ENCODE assay signal across 2 cellular contexts in the genomic region with DNA sequence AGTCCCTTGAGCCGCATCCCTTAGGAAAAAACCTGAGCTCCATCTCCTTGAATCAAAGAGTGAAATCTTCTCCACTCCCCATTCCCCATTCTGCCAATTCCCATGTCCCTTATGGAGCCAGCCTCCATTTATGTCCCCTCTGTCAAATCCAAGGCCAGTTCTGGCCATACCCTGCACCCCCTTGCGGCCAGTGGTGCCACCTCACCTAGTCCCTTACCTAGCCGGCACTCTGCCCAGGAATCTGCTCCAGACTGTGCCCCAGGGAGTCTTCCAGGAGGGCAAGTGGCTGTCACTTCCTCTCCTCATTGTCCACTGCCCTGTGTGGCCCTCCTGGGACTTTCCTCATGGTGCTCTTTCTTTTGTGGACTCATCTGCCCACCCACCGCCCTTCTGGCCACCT.
TF ChIP-seq lines count a peak whose summit lies in the region.

No MANE protein-coding gene starts in this region.

TF ChIP-seq in SK-N-SH treated with all-trans-retinoic acid at 6 μM for 48 hours, 23 proteins besides CTCF, POLR2A, EP300 and RAD21 (continued from another document):
- no peak for TF ChIP-seq BACH2 (CRISPR knock-in tag; IDR thresholded peaks at IDR 0.05; ENCODE audit: borderline replicate concordance)
- TF ChIP-seq CSDC2 (CRISPR knock-in tag; IDR thresholded peaks at IDR 0.05) = no peak
- no peak for TF ChIP-seq GLIS3 (CRISPR knock-in tag; IDR thresholded peaks at IDR 0.05)
- TF ChIP-seq ZFP30 (CRISPR knock-in tag; IDR thresholded peaks at IDR 0.05) = no peak
- TF ChIP-seq ZNF8 (CRISPR knock-in tag; IDR thresholded peaks at IDR 0.05) = no peak
- TF ChIP-seq OSR1 (CRISPR knock-in tag; IDR thresholded peaks at IDR 0.05) = no peak
- TF ChIP-seq ZNF70 (CRISPR knock-in tag; IDR thresholded peaks at IDR 0.05) = no peak
- TF ChIP-seq, protein P1, sequence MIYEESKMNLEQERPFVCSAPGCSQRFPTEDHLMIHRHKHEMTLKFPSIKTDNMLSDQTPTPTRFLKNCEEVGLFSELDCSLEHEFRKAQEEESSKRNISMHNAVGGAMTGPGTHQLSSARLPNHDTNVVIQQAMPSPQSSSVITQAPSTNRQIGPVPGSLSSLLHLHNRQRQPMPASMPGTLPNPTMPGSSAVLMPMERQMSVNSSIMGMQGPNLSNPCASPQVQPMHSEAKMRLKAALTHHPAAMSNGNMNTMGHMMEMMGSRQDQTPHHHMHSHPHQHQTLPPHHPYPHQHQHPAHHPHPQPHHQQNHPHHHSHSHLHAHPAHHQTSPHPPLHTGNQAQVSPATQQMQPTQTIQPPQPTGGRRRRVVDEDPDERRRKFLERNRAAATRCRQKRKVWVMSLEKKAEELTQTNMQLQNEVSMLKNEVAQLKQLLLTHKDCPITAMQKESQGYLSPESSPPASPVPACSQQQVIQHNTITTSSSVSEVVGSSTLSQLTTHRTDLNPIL (CRISPR knock-in tag; IDR thresholded peaks at IDR 0.05; ENCODE audit: low read depth) = no peak
- no peak for TF ChIP-seq RARB (CRISPR knock-in tag; IDR thresholded peaks at IDR 0.05)
- no peak for TF ChIP-seq SNAI2 (CRISPR knock-in tag; IDR thresholded peaks at IDR 0.05)
- TF ChIP-seq ESRRG (CRISPR knock-in tag; IDR thresholded peaks at IDR 0.05) = no peak
- TF ChIP-seq, protein P2, sequence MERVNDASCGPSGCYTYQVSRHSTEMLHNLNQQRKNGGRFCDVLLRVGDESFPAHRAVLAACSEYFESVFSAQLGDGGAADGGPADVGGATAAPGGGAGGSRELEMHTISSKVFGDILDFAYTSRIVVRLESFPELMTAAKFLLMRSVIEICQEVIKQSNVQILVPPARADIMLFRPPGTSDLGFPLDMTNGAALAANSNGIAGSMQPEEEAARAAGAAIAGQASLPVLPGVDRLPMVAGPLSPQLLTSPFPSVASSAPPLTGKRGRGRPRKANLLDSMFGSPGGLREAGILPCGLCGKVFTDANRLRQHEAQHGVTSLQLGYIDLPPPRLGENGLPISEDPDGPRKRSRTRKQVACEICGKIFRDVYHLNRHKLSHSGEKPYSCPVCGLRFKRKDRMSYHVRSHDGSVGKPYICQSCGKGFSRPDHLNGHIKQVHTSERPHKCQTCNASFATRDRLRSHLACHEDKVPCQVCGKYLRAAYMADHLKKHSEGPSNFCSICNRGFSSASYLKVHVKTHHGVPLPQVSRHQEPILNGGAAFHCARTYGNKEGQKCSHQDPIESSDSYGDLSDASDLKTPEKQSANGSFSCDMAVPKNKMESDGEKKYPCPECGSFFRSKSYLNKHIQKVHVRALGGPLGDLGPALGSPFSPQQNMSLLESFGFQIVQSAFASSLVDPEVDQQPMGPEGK (CRISPR knock-in tag; IDR thresholded peaks at IDR 0.05; ENCODE audit: borderline replicate concordance) = no peak
- no peak for TF ChIP-seq TOX (CRISPR knock-in tag; IDR thresholded peaks at IDR 0.05; ENCODE audit: borderline replicate concordance)
- TF ChIP-seq ZFP3 (CRISPR knock-in tag; IDR thresholded peaks at IDR 0.05) = no peak
- no peak for TF ChIP-seq ISL1 (CRISPR knock-in tag; IDR thresholded peaks at IDR 0.05)
- TF ChIP-seq, protein P3, sequence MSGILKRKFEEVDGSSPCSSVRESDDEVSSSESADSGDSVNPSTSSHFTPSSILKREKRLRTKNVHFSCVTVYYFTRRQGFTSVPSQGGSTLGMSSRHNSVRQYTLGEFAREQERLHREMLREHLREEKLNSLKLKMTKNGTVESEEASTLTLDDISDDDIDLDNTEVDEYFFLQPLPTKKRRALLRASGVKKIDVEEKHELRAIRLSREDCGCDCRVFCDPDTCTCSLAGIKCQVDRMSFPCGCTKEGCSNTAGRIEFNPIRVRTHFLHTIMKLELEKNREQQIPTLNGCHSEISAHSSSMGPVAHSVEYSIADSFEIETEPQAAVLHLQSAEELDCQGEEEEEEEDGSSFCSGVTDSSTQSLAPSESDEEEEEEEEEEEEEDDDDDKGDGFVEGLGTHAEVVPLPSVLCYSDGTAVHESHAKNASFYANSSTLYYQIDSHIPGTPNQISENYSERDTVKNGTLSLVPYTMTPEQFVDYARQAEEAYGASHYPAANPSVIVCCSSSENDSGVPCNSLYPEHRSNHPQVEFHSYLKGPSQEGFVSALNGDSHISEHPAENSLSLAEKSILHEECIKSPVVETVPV (CRISPR knock-in tag; IDR thresholded peaks at IDR 0.05) = no peak

TF ChIP-seq in SK-N-SH, 30 proteins besides CTCF, POLR2A, EP300 and RAD21 (continued from another document):
- TF ChIP-seq, protein P4, sequence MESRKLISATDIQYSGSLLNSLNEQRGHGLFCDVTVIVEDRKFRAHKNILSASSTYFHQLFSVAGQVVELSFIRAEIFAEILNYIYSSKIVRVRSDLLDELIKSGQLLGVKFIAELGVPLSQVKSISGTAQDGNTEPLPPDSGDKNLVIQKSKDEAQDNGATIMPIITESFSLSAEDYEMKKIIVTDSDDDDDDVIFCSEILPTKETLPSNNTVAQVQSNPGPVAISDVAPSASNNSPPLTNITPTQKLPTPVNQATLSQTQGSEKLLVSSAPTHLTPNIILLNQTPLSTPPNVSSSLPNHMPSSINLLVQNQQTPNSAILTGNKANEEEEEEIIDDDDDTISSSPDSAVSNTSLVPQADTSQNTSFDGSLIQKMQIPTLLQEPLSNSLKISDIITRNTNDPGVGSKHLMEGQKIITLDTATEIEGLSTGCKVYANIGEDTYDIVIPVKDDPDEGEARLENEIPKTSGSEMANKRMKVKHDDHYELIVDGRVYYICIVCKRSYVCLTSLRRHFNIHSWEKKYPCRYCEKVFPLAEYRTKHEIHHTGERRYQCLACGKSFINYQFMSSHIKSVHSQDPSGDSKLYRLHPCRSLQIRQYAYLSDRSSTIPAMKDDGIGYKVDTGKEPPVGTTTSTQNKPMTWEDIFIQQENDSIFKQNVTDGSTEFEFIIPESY (IDR thresholded peaks at IDR 0.05; ENCODE audit: borderline replicate concordance, low read depth) = no peak
- TF ChIP-seq TCF12 (IDR thresholded peaks at IDR 0.05) = no peak
- TF ChIP-seq GATA2 (CRISPR knock-in tag; IDR thresholded peaks at IDR 0.05) = no peak
- no peak for TF ChIP-seq YY1 (IDR thresholded peaks at IDR 0.05; ENCODE audit: low read depth)
- no peak for TF ChIP-seq NRF1 (IDR thresholded peaks at IDR 0.05; ENCODE audit: low read depth, low read length)
- TF ChIP-seq MEF2A (IDR thresholded peaks at IDR 0.05; ENCODE audit: borderline replicate concordance, low read depth) = no peak
- TF ChIP-seq, protein P5, sequence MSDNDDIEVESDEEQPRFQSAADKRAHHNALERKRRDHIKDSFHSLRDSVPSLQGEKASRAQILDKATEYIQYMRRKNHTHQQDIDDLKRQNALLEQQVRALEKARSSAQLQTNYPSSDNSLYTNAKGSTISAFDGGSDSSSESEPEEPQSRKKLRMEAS (IDR thresholded peaks at IDR 0.05; ENCODE audit: low read depth) = no peak
- TF ChIP-seq TAF1 (IDR thresholded peaks at IDR 0.05; ENCODE audit: borderline replicate concordance, low read depth, low read length) = no peak
